Comparison of ENCODE assay signal across 8 cellular contexts in the genomic region with DNA sequence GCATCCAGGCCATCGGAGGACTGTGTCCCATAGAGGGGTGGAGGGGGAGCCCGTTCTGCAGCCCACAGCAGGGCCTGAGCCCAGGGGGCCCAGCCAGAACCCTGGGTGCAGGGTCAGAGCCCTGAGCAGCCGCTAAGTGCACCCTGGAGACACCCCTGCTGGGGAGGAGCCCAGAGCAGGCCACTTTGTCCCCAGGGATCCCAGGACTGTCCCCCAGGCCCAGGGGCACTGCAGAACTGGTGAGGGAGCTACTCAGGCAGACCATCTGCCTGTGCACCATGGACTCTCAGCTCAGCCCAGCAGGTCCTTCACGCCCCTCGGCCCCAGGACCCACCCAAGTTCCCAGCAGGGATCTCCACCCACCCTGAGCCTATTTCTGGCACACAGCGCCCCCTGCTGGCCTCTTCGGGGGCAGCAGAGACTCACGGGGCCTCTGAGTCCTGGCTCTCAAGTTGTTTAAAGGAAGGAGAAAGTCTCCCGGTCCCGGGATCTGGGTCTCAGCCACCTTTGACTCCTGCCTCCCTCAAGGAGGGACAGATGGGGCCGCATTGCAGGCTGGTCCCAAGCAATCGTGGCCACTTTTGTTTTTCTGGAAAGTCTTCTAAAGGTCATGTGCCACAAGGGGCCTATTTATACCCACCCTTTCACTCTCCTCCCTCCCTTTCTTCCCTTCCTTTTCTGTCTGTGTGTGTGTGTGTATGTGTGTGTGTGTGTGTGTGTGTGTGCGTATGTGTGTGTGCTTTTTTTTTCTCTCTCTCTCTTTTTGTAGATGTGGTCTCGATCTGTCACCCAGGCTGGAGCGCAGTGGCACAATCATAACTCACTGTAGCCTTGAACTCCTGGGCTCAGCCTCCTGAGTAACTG.
DNase-seq lines count a peak whose midpoint lies in the region; ATAC-seq and TF ChIP-seq lines count a peak whose summit lies in the region.

No MANE protein-coding gene starts in this region.

- H3K4me3 ChIP-seq in MM.1S (ENCODE audit: low read length) (no peak overlapping the region), lower lobe of right lung (no peak overlapping the region)

- no peaks in the 10 kb centered on the region for H3K9me3 ChIP-seq in MM.1S (replicated peaks; ENCODE audit: insufficient read depth, low read length)
- no peaks in the 10 kb centered on the region for H3K9me3 ChIP-seq in lower lobe of right lung

- no peak overlapping the region for H3K27ac ChIP-seq in MM.1S (ENCODE audit: low read length)
- no peak overlapping the region for H3K27ac ChIP-seq in lower lobe of right lung

- TF ChIP-seq CTCF in MM.1S (IDR thresholded peaks at IDR 0.05; ENCODE audit: low read length) (peak; percentile 89), lower lobe of right lung (IDR thresholded peaks at IDR 0.05) (peak; percentile 92)

- no peak overlapping the region for H2AFZ ChIP-seq in MM.1S (ENCODE audit: low read length)

- no peaks in the 10 kb centered on the region for H3F3A ChIP-seq in MM.1S (ENCODE audit: insufficient read depth, low read length)

- H3K9ac ChIP-seq in MM.1S (ENCODE audit: low read length), result no peak overlapping the region

- no peaks in the 10 kb centered on the region for H3K4me1 ChIP-seq in MM.1S (ENCODE audit: low read length)
- H3K4me1 ChIP-seq in lower lobe of right lung, result no peaks in the 10 kb centered on the region

- H3K27me3 ChIP-seq in MM.1S (replicated peaks; ENCODE audit: insufficient read depth, low read length), result peaks cover 31% of the 10 kb centered on the region
- no peaks in the 10 kb centered on the region for H3K27me3 ChIP-seq in lower lobe of right lung (ENCODE audit: low read depth)

- H4K20me1 ChIP-seq in MM.1S (ENCODE audit: insufficient read depth, low read length), result no peaks in the 10 kb centered on the region

- DNase-seq in GDM1 (lab: John Stamatoyannopoulos, UW), result peak; percentile 36
- peak; percentile 53 for DNase-seq in MM.1S
- DNase-seq in activated CD4-positive, alpha-beta T cell treated with anti-CD3 and anti-CD28 coated beads for 24 hours (ENCODE audit: low read depth in 2 of 2), result peak; percentile 43
- DNase-seq in cerebellum (ENCODE audit: low spot score), result peak; percentile 13
- DNase-seq in lower lobe of right lung, result peak; percentile 66
- peak; percentile 53 for DNase-seq in stimulated activated CD8-positive, alpha-beta memory T cell treated with anti-CD3 and anti-CD28 coated beads, Interleukin-15, amount 100 ng/mL, for 24 hours (ENCODE audit: low read depth)

- H3K36me3 ChIP-seq in MM.1S (replicated peaks; ENCODE audit: insufficient read depth, low read length) (no peaks in the 10 kb centered on the region), lower lobe of right lung (no peaks in the 10 kb centered on the region)

- ATAC-seq in lower lobe of right lung (peak; percentile 55 to 72), HG02884 (IDR thresholded peaks at IDR 0.05; ENCODE audit: unreplicated experiment) (no peak), HG02571 (IDR thresholded peaks at IDR 0.05; ENCODE audit: unreplicated experiment) (no peak)

- H3K4me2 ChIP-seq in MM.1S (ENCODE audit: low read depth, low read length), result peak overlapping the region; percentile 34; the same call in 1 of the 2 replicates

- no peaks in the 10 kb centered on the region for H3K79me2 ChIP-seq in MM.1S (ENCODE audit: low read length)

- H3K9me2 ChIP-seq in MM.1S (replicated peaks; ENCODE audit: insufficient read depth, low read length), result no peaks in the 10 kb centered on the region

- intact Hi-C loops in lower lobe of right lung (cut with DNase I), result no loop called here

Comparison
In these comparisons a context has a peak if more than half of its experiments do, and no peak if none do; other contexts are left out.
1. DNase-seq: peak in every context shown above with its lines; median percentile 66 in lower lobe of right lung; 53 in MM.1S; 53 in stimulated activated CD8-positive, alpha-beta memory T cell treated with anti-CD3 and anti-CD28 coated beads, Interleukin-15, amount 100 ng/mL, for 24 hours; 43 in activated CD4-positive, alpha-beta T cell treated with anti-CD3 and anti-CD28 coated beads for 24 hours; 36 in GDM1; 13 in cerebellum.
2. ATAC-seq: peak in lower lobe of right lung (2 of 2); none in HG02884 (single experiment) and HG02571 (single experiment).